In the genomic region with DNA sequence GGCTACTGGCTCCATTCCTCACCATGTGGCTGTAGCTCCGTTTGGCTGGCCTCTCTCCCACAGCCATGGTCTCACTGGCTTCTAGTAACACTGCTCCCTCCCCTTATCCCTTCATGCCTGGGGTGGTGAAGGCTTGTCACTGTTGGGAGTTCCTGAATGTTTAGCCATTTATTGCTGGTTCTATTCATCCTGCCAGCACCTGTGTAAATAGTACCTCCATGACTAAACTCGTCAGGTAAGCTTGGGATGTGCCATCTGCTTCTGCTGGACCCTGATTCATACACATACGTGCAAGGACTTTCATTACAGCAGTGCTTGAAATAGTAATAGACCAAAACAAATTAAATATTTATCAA, we compare ENCODE assay signal across 11 cellular contexts.
DNase-seq lines count a peak whose midpoint lies in the region; ATAC-seq and TF ChIP-seq lines count a peak whose summit lies in the region.
"Had no signal": no experiment of that assay in that cellular context is flagged by ENCODE, and none has a peak within 500 bp of the region (broad histone marks: within the 10 kb centered on the region; RNA-seq: fewer than 3 reads in every experiment).

No MANE protein-coding gene starts in this region.

- peaks cover 0 to 8% (median 0%) of the 10 kb centered on the region in 3 donors for H3K4me1 ChIP-seq in skeletal muscle tissue (ENCODE audit: control insufficient read depth in 3 of 3, insufficient read depth in 3 of 3, low read length in 3 of 3)
- H3K4me1 ChIP-seq in vagina = peaks cover 12% of the 10 kb centered on the region

- H3K27ac ChIP-seq in skeletal muscle tissue (ENCODE audit: low read depth, low read length) (no peak overlapping the region), vagina (no peak overlapping the region)
- H3K27ac ChIP-seq: tibial nerve had no signal

- H3K36me3 ChIP-seq in skeletal muscle tissue (ENCODE audit: control insufficient read depth in 3 of 3, insufficient read depth in 3 of 3, low read length in 3 of 3) (no peaks in the 10 kb centered on the region), vagina (no peaks in the 10 kb centered on the region)
- H3K36me3 ChIP-seq: gastrocnemius medialis, tibial nerve had no signal

- TF ChIP-seq POLR2A in vagina (IDR thresholded peaks at IDR 0.05) = no peak

- no peak for TF ChIP-seq CTCF in vagina (IDR thresholded peaks at IDR 0.05)

- ATAC-seq in esophagus mucosa (peak; percentile 79), HG03025 (IDR thresholded peaks at IDR 0.05; ENCODE audit: low FRiP score, unreplicated experiment) (no peak)

- no peak overlapping the region for H3K9ac ChIP-seq in skeletal muscle tissue (ENCODE audit: low read depth in 1 of 3, low read length in 3 of 3)

- intact Hi-C loops in vagina (cut with DNase I) = no loop called here

- H3K27me3 ChIP-seq in skeletal muscle tissue (ENCODE audit: control insufficient read depth in 3 of 3, insufficient read depth in 3 of 3, low read length in 3 of 3) = no peaks in the 10 kb centered on the region
- no peaks in the 10 kb centered on the region for H3K27me3 ChIP-seq in vagina
- H3K27me3 ChIP-seq: gastrocnemius medialis, tibial nerve had no signal

- DNase-seq in NCI-H2107 treated with DMSO at 0.1 percent for 48 hours (lab: John Stamatoyannopoulos, UW; ENCODE audit: unreplicated experiment) (peak; percentile 70), NCI-H2107 (lab: John Stamatoyannopoulos, UW) (no peak), NCI-H748 treated with DMSO at 0.1 percent for 48 hours (lab: John Stamatoyannopoulos, UW) (peak; percentile 94), vagina (ENCODE audit: extremely low spot score in 2 of 2) (no peak), GM03348 (ENCODE audit: low spot score) (no peak)
- DNase-seq: 8988T had no signal

- peak overlapping the region in 2 of 3 donors; percentile 6 to 61 for H3K4me3 ChIP-seq in skeletal muscle tissue (ENCODE audit: low read length in 3 of 3)
- H3K4me3 ChIP-seq in vagina = no peak overlapping the region

- H3K9me3 ChIP-seq in skeletal muscle tissue (ENCODE audit: control insufficient read depth in 3 of 3, low read length in 3 of 3) (no peaks in the 10 kb centered on the region), vagina (no peaks in the 10 kb centered on the region)
- H3K9me3 ChIP-seq: gastrocnemius medialis, tibial nerve had no signal

Comparison
In these comparisons a context has a peak if more than half of its experiments do, and no peak if none do; other contexts are left out.
1. DNase-seq: peak in NCI-H2107 treated with DMSO at 0.1 percent for 48 hours (single experiment) and NCI-H748 treated with DMSO at 0.1 percent for 48 hours (single experiment); none in NCI-H2107 (single experiment), vagina (0 of 2) and GM03348 (single experiment).
2. H3K4me3 ChIP-seq: peak in skeletal muscle tissue (2 of 3); none in vagina (0 of 2).